2 cellular contexts compared by ENCODE assay signal in genomic region chr12:19998968-19999792, GRCh38.
TF ChIP-seq lines count a peak whose summit lies in the region.

No MANE protein-coding gene starts in this region.

TF ChIP-seq in A549, 52 proteins besides CTCF, POLR2A, EP300 and RAD21 (continued from another document):
- 0 out of 3 replicates have a peak, but pooled peaks have one; percentile 26 for TF ChIP-seq BCL3 (IDR thresholded peaks at IDR 0.05)
- no peak for TF ChIP-seq FOSL2 (IDR thresholded peaks at IDR 0.05)
- peak; percentile 61 for TF ChIP-seq FOSL2 (CRISPR knock-in tag; IDR thresholded peaks at IDR 0.05)
- TF ChIP-seq GATA3 (IDR thresholded peaks at IDR 0.05; ENCODE audit: borderline replicate concordance), result peak; percentile 46
- peak in 1 of 2 experiments; percentile 41; a peak in 2 of 4 replicates for TF ChIP-seq CEBPB (IDR thresholded peaks at IDR 0.05)
- TF ChIP-seq JUNB (IDR thresholded peaks at IDR 0.05), result peak; percentile 53; the same call in 1 of the 2 replicates
- TF ChIP-seq, protein P1, sequence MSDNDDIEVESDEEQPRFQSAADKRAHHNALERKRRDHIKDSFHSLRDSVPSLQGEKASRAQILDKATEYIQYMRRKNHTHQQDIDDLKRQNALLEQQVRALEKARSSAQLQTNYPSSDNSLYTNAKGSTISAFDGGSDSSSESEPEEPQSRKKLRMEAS (IDR thresholded peaks at IDR 0.05), result no peak
- no peak for TF ChIP-seq RARB (CRISPR knock-in tag; IDR thresholded peaks at IDR 0.05)
TF ChIP-seq in A549: peak in this region for 7.

TF ChIP-seq in SK-N-SH treated with all-trans-retinoic acid at 6 μM for 48 hours, 23 proteins besides CTCF, POLR2A, EP300 and RAD21 (continued from another document):
- TF ChIP-seq, protein P2, sequence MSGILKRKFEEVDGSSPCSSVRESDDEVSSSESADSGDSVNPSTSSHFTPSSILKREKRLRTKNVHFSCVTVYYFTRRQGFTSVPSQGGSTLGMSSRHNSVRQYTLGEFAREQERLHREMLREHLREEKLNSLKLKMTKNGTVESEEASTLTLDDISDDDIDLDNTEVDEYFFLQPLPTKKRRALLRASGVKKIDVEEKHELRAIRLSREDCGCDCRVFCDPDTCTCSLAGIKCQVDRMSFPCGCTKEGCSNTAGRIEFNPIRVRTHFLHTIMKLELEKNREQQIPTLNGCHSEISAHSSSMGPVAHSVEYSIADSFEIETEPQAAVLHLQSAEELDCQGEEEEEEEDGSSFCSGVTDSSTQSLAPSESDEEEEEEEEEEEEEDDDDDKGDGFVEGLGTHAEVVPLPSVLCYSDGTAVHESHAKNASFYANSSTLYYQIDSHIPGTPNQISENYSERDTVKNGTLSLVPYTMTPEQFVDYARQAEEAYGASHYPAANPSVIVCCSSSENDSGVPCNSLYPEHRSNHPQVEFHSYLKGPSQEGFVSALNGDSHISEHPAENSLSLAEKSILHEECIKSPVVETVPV (CRISPR knock-in tag; IDR thresholded peaks at IDR 0.05), result no peak
- TF ChIP-seq ISL1 (CRISPR knock-in tag; IDR thresholded peaks at IDR 0.05), result peak; percentile 48; the same call in 1 of the 2 replicates
- TF ChIP-seq TSHZ2 (CRISPR knock-in tag; IDR thresholded peaks at IDR 0.05), result no peak
- peak; percentile 80 for TF ChIP-seq ZNF70 (CRISPR knock-in tag; IDR thresholded peaks at IDR 0.05)
- no peak for TF ChIP-seq ESRRG (CRISPR knock-in tag; IDR thresholded peaks at IDR 0.05)
- no peak for TF ChIP-seq BACH2 (CRISPR knock-in tag; IDR thresholded peaks at IDR 0.05; ENCODE audit: borderline replicate concordance)
- TF ChIP-seq ZC3H10 (CRISPR knock-in tag; IDR thresholded peaks at IDR 0.05), result no peak
- TF ChIP-seq ZNF565 (CRISPR knock-in tag; conservative IDR thresholded peaks at IDR 0.05; ENCODE audit: low read depth), result no peak
